11 cellular contexts compared by ENCODE assay signal in genomic region chr3:50269460-50269859, GRCh38. TPM values are rescaled to one million over a fixed set of nuclear protein-coding genes. Genes with fewer than 3 reads are reported as not detected.
DNase-seq lines count a peak whose midpoint lies in the region; ATAC-seq and TF ChIP-seq lines count a peak whose summit lies in the region.
"Had no signal": no experiment of that assay in that cellular context is flagged by ENCODE, and none has a peak within 500 bp of the region (broad histone marks: within the 10 kb centered on the region; RNA-seq: fewer than 3 reads in every experiment).

No MANE protein-coding gene starts in this region.

- peaks cover 15% of the 10 kb centered on the region for H3F3A ChIP-seq in smooth muscle cell (ENCODE audit: low read depth)

- H4K20me1 ChIP-seq in smooth muscle cell (ENCODE audit: low read depth) = peaks cover under 1% of the 10 kb centered on the region

- H3K79me2 ChIP-seq in smooth muscle cell (ENCODE audit: low read depth) = no peaks in the 10 kb centered on the region

- H3K4me1 ChIP-seq in left lung (peaks cover 43 to 65% of the 10 kb centered on the region in 2 donors), smooth muscle cell (ENCODE audit: low read depth) (peaks cover 43% of the 10 kb centered on the region)

- H3K9me3 Mint-ChIP-seq in Calu3 (ENCODE audit: low read depth, unreplicated experiment) = no peaks in the 10 kb centered on the region

- peak overlapping the region; percentile 90 for H3K27ac Mint-ChIP-seq in Calu3 (ENCODE audit: unreplicated experiment)

- H3K4me1 Mint-ChIP-seq in Calu3 (ENCODE audit: low read depth, unreplicated experiment) = peaks cover 66% of the 10 kb centered on the region

- no peak for DNase-seq in Calu3
- DNase-seq in astrocyte of the cerebellum (ENCODE audit: low read depth) = no peak
- DNase-seq in left lung = no peak
- DNase-seq in smooth muscle cell (lab: John Stamatoyannopoulos, UW; ENCODE audit: unreplicated experiment) = no peak
- no peak for DNase-seq in NCI-H1930 (lab: John Stamatoyannopoulos, UW)
- DNase-seq in HuH-7 (ENCODE audit: low spot score) = no peak
- DNase-seq: activated naive CD4-positive, alpha-beta T cell treated with Interleukin-2 at 50 U/mL for 16 hours; Kasumi-1; NCI-H510A had no signal

- H3K27me3 ChIP-seq in left lung = peaks cover 0 to 36% of the 10 kb centered on the region in 2 donors
- peaks cover 15% of the 10 kb centered on the region for H3K27me3 ChIP-seq in smooth muscle cell (ENCODE audit: low read depth)

- H3K27ac ChIP-seq in left lung = peak overlapping the region; percentile 37 to 92
- H3K27ac ChIP-seq in smooth muscle cell (ENCODE audit: low read depth) = peak overlapping the region; percentile 67

- H2AFZ ChIP-seq in smooth muscle cell (ENCODE audit: low read depth) = no peak overlapping the region

- H3K9ac ChIP-seq in smooth muscle cell (ENCODE audit: low read depth) = peak overlapping the region; percentile 48

- ATAC-seq in left lung (no peak), HG02840 (IDR thresholded peaks at IDR 0.05; ENCODE audit: low FRiP score, unreplicated experiment) (no peak), GM18520 (IDR thresholded peaks at IDR 0.05; ENCODE audit: unreplicated experiment) (no peak)

- CTCF ChIA-PET in Calu3 (lab: Charles Lee) = interaction anchor here (0.9 to 2.2 kb wide), 9 partner anchors 9 to 77 kb away, joined by 3 to 8 read pairs (median 5); partner anchors contain the start of gene GNAI2

- in situ Hi-C loops in astrocyte of the cerebellum (cut with HindIII; ENCODE audit: low sequenced_read_pairs) = no loop called here

- H3K36me3 ChIP-seq in left lung (no peaks in the 10 kb centered on the region), smooth muscle cell (ENCODE audit: low read depth) (no peaks in the 10 kb centered on the region)

- H3K4me3 Mint-ChIP-seq in Calu3 (ENCODE audit: low read depth, unreplicated experiment) = peak overlapping the region; percentile 63

- 86% methylated on average over 4 of the region's 4 CpGs for WGBS in smooth muscle cell (ENCODE audit: low lambda C conversion rate)

- H3K4me3 ChIP-seq in astrocyte of the cerebellum (ENCODE audit: low read depth, low read length) = peak overlapping the region; percentile 18
- peak overlapping the region; percentile 24 to 35 for H3K4me3 ChIP-seq in left lung
- H3K4me3 ChIP-seq in smooth muscle cell = peak overlapping the region; percentile 27

- H3K27me3 Mint-ChIP-seq in Calu3 (ENCODE audit: unreplicated experiment) = no peaks in the 10 kb centered on the region

- H3K9me3 ChIP-seq in left lung (no peaks in the 10 kb centered on the region), smooth muscle cell (replicated peaks; ENCODE audit: low read depth) (no peaks in the 10 kb centered on the region)

- peaks cover 40% of the 10 kb centered on the region for H3K36me3 Mint-ChIP-seq in Calu3 (ENCODE audit: insufficient read depth, unreplicated experiment)

- intact Hi-C loops in Calu3 (cut with micrococcal nuclease; ENCODE audit: unreplicated experiment) = no loop called here
- intact Hi-C loops in left lung (cut with DNase I) = no loop called here

- BruUV-seq in Calu3 (replicated peaks; lab: Mats Ljungman, UMichigan) = TSS peak; percentile 63

- H3K4me2 ChIP-seq in smooth muscle cell = peak overlapping the region; percentile 75

- TF ChIP-seq CTCF in Calu3 (IDR thresholded peaks at IDR 0.05; ENCODE audit: unreplicated experiment) (no peak), astrocyte of the cerebellum (IDR thresholded peaks at IDR 0.05; ENCODE audit: low read depth, low read length, missing control alignments) (no peak), left lung (IDR thresholded peaks at IDR 0.05) (no peak), smooth muscle cell (IDR thresholded peaks at IDR 0.05; ENCODE audit: borderline replicate concordance, insufficient read depth, poor library complexity, severe bottlenecking) (no peak)

RNA-seq across cellular contexts. Expression of gene SEMA3B, which starts 0.5 kb away (rescaled TPM):
- total RNA-seq in Calu3 (2022) = 20.3 and 25.7 TPM in 2 replicates
- total RNA-seq in left lung = 10 to 100 TPM; 56.8 to 92.7 TPM
- 26.8 and 48.3 TPM in 2 replicates for total RNA-seq in smooth muscle cell
- polyA plus RNA-seq in smooth muscle cell = 26.3 and 70.7 TPM in 2 replicates

RNA-seq across cellular contexts. Expression of gene LSMEM2, which starts 9.4 kb away (rescaled TPM):
- total RNA-seq in Calu3 (2022) (0.32 TPM in 1 of 2 replicates, not detected in the other), left lung (under 1 TPM in 1 of 2 donors, not detected in 1; 0.24 TPM), smooth muscle cell (0.09 and 0.18 TPM in 2 replicates)
- 0.87 TPM in 1 of 2 replicates, not detected in the other for polyA plus RNA-seq in smooth muscle cell

RNA-seq across cellular contexts. Expression of gene IFRD2, which starts 22.8 kb away (rescaled TPM):
- total RNA-seq in Calu3 (2022) (121 TPM in 2 replicates), left lung (100 to 1,000 TPM in 1 of 2 donors, 10 to 100 TPM in 1; 55.0 to 104 TPM), smooth muscle cell (19.9 and 20.8 TPM in 2 replicates)
- polyA plus RNA-seq in smooth muscle cell = 59.3 and 62.6 TPM in 2 replicates

RNA-seq across cellular contexts. Expression of gene HYAL3, which starts 29.7 kb away (rescaled TPM):
- 4.3 and 5.5 TPM in 2 replicates for total RNA-seq in Calu3 (2022)
- 1 to 10 TPM; 4.5 to 4.6 TPM for total RNA-seq in left lung
- 1.6 and 2.5 TPM in 2 replicates for total RNA-seq in smooth muscle cell
- 3.7 and 6.7 TPM in 2 replicates for polyA plus RNA-seq in smooth muscle cell

RNA-seq across cellular contexts. Expression of gene NAA80, which starts 29.7 kb away (rescaled TPM):
- total RNA-seq in Calu3 (2022) (11.6 and 15.0 TPM in 2 replicates), left lung (10 to 100 TPM in 1 of 2 donors, 1 to 10 TPM in 1; 9.5 to 10.9 TPM), smooth muscle cell (11.3 and 13.0 TPM in 2 replicates)
- 16.7 and 21.9 TPM in 2 replicates for polyA plus RNA-seq in smooth muscle cell
